ENCODE assay signal across 8 cellular contexts in genomic region chr4:15001825-15002658, GRCh38. TPM values are rescaled to one million over a fixed set of nuclear protein-coding genes. Genes with fewer than 3 reads are reported as not detected.
DNase-seq lines count a peak whose midpoint lies in the region; ATAC-seq, FAIRE-seq and TF ChIP-seq lines count a peak whose summit lies in the region.

Gene CPEB2, plus strand, starts transcription at chr4:15002481. Its CDS starts 193 bp downstream, at chr4:15002674.

- H4K20me1 ChIP-seq in smooth muscle cell (ENCODE audit: low read depth): peaks cover 32% of the 10 kb centered on the region

- peaks cover 5% of the 10 kb centered on the region for H3F3A ChIP-seq in smooth muscle cell (ENCODE audit: low read depth)

- peaks cover 12% of the 10 kb centered on the region for H3K4me1 ChIP-seq in smooth muscle cell (ENCODE audit: low read depth)

- H3K9ac ChIP-seq in smooth muscle cell (ENCODE audit: low read depth): peak within 1 kb of the TSS; percentile 94

- WGBS in smooth muscle cell (ENCODE audit: low lambda C conversion rate): 2% methylated on average over 35 of the region's 106 CpGs

- peak within 1 kb of the TSS; percentile 83 for H2AFZ ChIP-seq in smooth muscle cell (ENCODE audit: low read depth)

- DNase-seq in NCI-H2227 (lab: John Stamatoyannopoulos, UW; ENCODE audit: unreplicated experiment) (peak; percentile 56), bronchial epithelial cell (ENCODE audit: low read depth) (peak; percentile 76), iPS-NIHi7 (ENCODE audit: extremely low spot score) (peak; percentile 85), smooth muscle cell (lab: John Stamatoyannopoulos, UW; ENCODE audit: unreplicated experiment) (peak; percentile 94)

- peaks cover 31% of the 10 kb centered on the region for H3K79me2 ChIP-seq in smooth muscle cell (ENCODE audit: low read depth)

- TF ChIP-seq CTCF in 22Rv1 (IDR thresholded peaks at IDR 0.05): no peak
- no peak for TF ChIP-seq CTCF in WI38 (IDR thresholded peaks at IDR 0.05; ENCODE audit: low read depth, low read length)
- no peak for TF ChIP-seq CTCF in bronchial epithelial cell (IDR thresholded peaks at IDR 0.05; ENCODE audit: insufficient read depth, low read length, severe bottlenecking)
- TF ChIP-seq CTCF in smooth muscle cell (IDR thresholded peaks at IDR 0.05; ENCODE audit: borderline replicate concordance, insufficient read depth, poor library complexity, severe bottlenecking): no peak

- no peak for FAIRE-seq in bronchial epithelial cell (lab: Jason Lieb, UNC)

- H3K27me3 ChIP-seq in bronchial epithelial cell (ENCODE audit: control insufficient read depth, insufficient read depth, low read length): no peaks in the 10 kb centered on the region
- H3K27me3 ChIP-seq in smooth muscle cell (ENCODE audit: low read depth): no peaks in the 10 kb centered on the region

- no peaks in the 10 kb centered on the region for H3K9me3 ChIP-seq in smooth muscle cell (replicated peaks; ENCODE audit: low read depth)

- peak within 1 kb of the TSS; percentile 95 for H3K4me2 ChIP-seq in smooth muscle cell

- no peaks in the 10 kb centered on the region for H3K36me3 ChIP-seq in bronchial epithelial cell (ENCODE audit: control insufficient read depth, insufficient read depth, low read length)
- H3K36me3 ChIP-seq in smooth muscle cell (ENCODE audit: low read depth): no peaks in the 10 kb centered on the region

- H3K4me3 ChIP-seq in WI38 (ENCODE audit: low read depth, low read length) (peak within 1 kb of the TSS; percentile 89), bronchial epithelial cell (ENCODE audit: low read depth, low read length) (peak within 1 kb of the TSS; percentile 94), smooth muscle cell (peak within 1 kb of the TSS; percentile 91)

- ATAC-seq in GM18519 (IDR thresholded peaks at IDR 0.05; ENCODE audit: low FRiP score, unreplicated experiment) (peak; percentile 54), HG03045 (IDR thresholded peaks at IDR 0.05; ENCODE audit: unreplicated experiment) (peak; percentile 58)

- peak within 1 kb of the TSS; percentile 93 for H3K27ac ChIP-seq in 22Rv1
- peak within 1 kb of the TSS; percentile 98 for H3K27ac ChIP-seq in smooth muscle cell (ENCODE audit: low read depth)

RNA-seq across cellular contexts. Expression of gene CPEB2, which starts in this region (rescaled TPM):
- total RNA-seq in bronchial epithelial cell: 9.0 and 11.3 TPM in 2 replicates
- 30.9 and 35.4 TPM in 2 replicates for total RNA-seq in smooth muscle cell
- polyA plus RNA-seq in smooth muscle cell: 5.8 and 7.6 TPM in 2 replicates

Comparison
In these comparisons a context has a peak if more than half of its experiments do, and no peak if none do; other contexts are left out.
1. Peak in every context shown above with its lines: DNase-seq, ATAC-seq, H3K4me3 ChIP-seq and H3K27ac ChIP-seq.